In genomic region chr17:17805575-17805974, GRCh38 we compare ENCODE assay signal across 16 cellular contexts. TPM values are rescaled to one million over a fixed set of nuclear protein-coding genes. Genes with fewer than 3 reads are reported as not detected.
DNase-seq lines count a peak whose midpoint lies in the region; ATAC-seq and TF ChIP-seq lines count a peak whose summit lies in the region.
"Had no signal": no experiment of that assay in that cellular context is flagged by ENCODE, and none has a peak within 500 bp of the region (broad histone marks: within the 10 kb centered on the region; RNA-seq: fewer than 3 reads in every experiment).

No MANE protein-coding gene starts in this region.

- peaks cover 29% of the 10 kb centered on the region for H3K36me3 Mint-ChIP-seq in activated T-cell treated with anti-CD3 and anti-CD28 coated beads, Interleukin-2, amount 50 U/mL, for 24 hours (ENCODE audit: low read depth)
- no peaks in the 10 kb centered on the region for H3K36me3 Mint-ChIP-seq in activated T-cell treated with anti-CD3 and anti-CD28 coated beads, Interleukin-2, amount 50 U/mL, for 4 hours (ENCODE audit: insufficient read depth)
- peaks cover 34% of the 10 kb centered on the region for H3K36me3 Mint-ChIP-seq in brain
- H3K36me3 Mint-ChIP-seq: WTC11 had no signal

- no peak for TF ChIP-seq CTCF in brain (conservative IDR thresholded peaks at IDR 0.05)

- 44% methylated on average over 9 of the region's 9 CpGs for WGBS in right cardiac atrium

- H3K27ac ChIP-seq in right cardiac atrium (ENCODE audit: low read length) (peak overlapping the region; percentile 74), skeletal muscle tissue (ENCODE audit: low read depth, low read length) (peak overlapping the region; percentile 65)
- H3K27ac ChIP-seq: brain microvascular endothelial cell had no signal

- intact Hi-C loops in right cardiac atrium (cut with DNase I): no loop called here

- H3K4me1 Mint-ChIP-seq in activated T-cell treated with anti-CD3 and anti-CD28 coated beads, Interleukin-2, amount 50 U/mL, for 24 hours (ENCODE audit: low read depth): peaks cover 8% of the 10 kb centered on the region
- peaks cover 2% of the 10 kb centered on the region for H3K4me1 Mint-ChIP-seq in activated T-cell treated with anti-CD3 and anti-CD28 coated beads, Interleukin-2, amount 50 U/mL, for 4 hours (ENCODE audit: low read depth)
- H3K4me1 Mint-ChIP-seq in brain: peaks cover 36% of the 10 kb centered on the region

- H3K9me3 Mint-ChIP-seq in activated T-cell treated with anti-CD3 and anti-CD28 coated beads, Interleukin-2, amount 50 U/mL, for 24 hours: no peaks in the 10 kb centered on the region
- H3K9me3 Mint-ChIP-seq in activated T-cell treated with anti-CD3 and anti-CD28 coated beads, Interleukin-2, amount 50 U/mL, for 4 hours: no peaks in the 10 kb centered on the region
- H3K9me3 Mint-ChIP-seq in brain: no peaks in the 10 kb centered on the region
- H3K9me3 Mint-ChIP-seq: activated CD4-positive, alpha-beta memory T cell treated with anti-CD3 and anti-CD28 coated beads for 36 hours; activated naive CD8-positive, alpha-beta T cell treated with anti-CD3 and anti-CD28 coated beads, Interleukin-2, amount 10 ng/mL, durations not matched to agents 7 days and 5 days; T-helper 2 cell treated with Interferon-gamma antibody and Interleukin-4, amounts not matched to agents 5 μg/mL and 100 μg/mL, for 36 hours; WTC11 had no signal

- H3K4me3 ChIP-seq in right cardiac atrium (ENCODE audit: low read length): no peak overlapping the region
- H3K4me3 ChIP-seq in skeletal muscle tissue (ENCODE audit: low read length in 3 of 3): no peak overlapping the region
- H3K4me3 ChIP-seq: mucosa of descending colon had no signal

- H3K4me1 ChIP-seq in right cardiac atrium (ENCODE audit: control insufficient read depth, insufficient read depth, low read length): no peaks in the 10 kb centered on the region
- peaks cover 12 to 24% (median 23%) of the 10 kb centered on the region in 3 donors for H3K4me1 ChIP-seq in skeletal muscle tissue (ENCODE audit: control insufficient read depth in 3 of 3, insufficient read depth in 3 of 3, low read length in 3 of 3)

- ATAC-seq in activated T-cell treated with anti-CD3 and anti-CD28 coated beads, Interleukin-2, amount 50 U/mL, for 4 hours: no peak
- ATAC-seq in right cardiac atrium: peak; percentile 22 to 42
- ATAC-seq: mucosa of descending colon, WTC11 had no signal

- H3K4me3 Mint-ChIP-seq in activated T-cell treated with anti-CD3 and anti-CD28 coated beads, Interleukin-2, amount 50 U/mL, for 24 hours: no peak overlapping the region
- H3K4me3 Mint-ChIP-seq in activated T-cell treated with anti-CD3 and anti-CD28 coated beads, Interleukin-2, amount 50 U/mL, for 4 hours: no peak overlapping the region
- no peak overlapping the region for H3K4me3 Mint-ChIP-seq in brain
- H3K4me3 Mint-ChIP-seq: activated CD4-positive, alpha-beta memory T cell treated with anti-CD3 and anti-CD28 coated beads for 36 hours; activated naive CD8-positive, alpha-beta T cell treated with anti-CD3 and anti-CD28 coated beads, Interleukin-2, amount 10 ng/mL, durations not matched to agents 7 days and 5 days; T-helper 2 cell treated with Interferon-gamma antibody and Interleukin-4, amounts not matched to agents 5 μg/mL and 100 μg/mL, for 36 hours; WTC11 had no signal

- H3K9me3 ChIP-seq in right cardiac atrium (ENCODE audit: control insufficient read depth, low read length) (no peaks in the 10 kb centered on the region), skeletal muscle tissue (ENCODE audit: control insufficient read depth in 3 of 3, low read length in 3 of 3) (no peaks in the 10 kb centered on the region)
- H3K9me3 ChIP-seq: mucosa of descending colon had no signal

- no peak for DNase-seq in activated T-cell treated with anti-CD3 and anti-CD28 coated beads, Interleukin-2, amount 50 U/mL, for 24 hours
- no peak for DNase-seq in activated T-cell treated with anti-CD3 and anti-CD28 coated beads, Interleukin-2, amount 50 U/mL, for 4 hours
- DNase-seq in right cardiac atrium: peak in 2 of 3 donors; percentile 74 to 83
- DNase-seq in kidney tubule cell (ENCODE audit: low spot score): no peak
- no peak for DNase-seq in SK-N-DZ (ENCODE audit: low spot score)
- DNase-seq in SHP77 (lab: John Stamatoyannopoulos, UW): no peak
- DNase-seq: 8988T; activated CD4-positive, alpha-beta memory T cell treated with anti-CD3 and anti-CD28 coated beads for 36 hours; activated naive CD8-positive, alpha-beta T cell treated with anti-CD3 and anti-CD28 coated beads, Interleukin-2, amount 10 ng/mL, durations not matched to agents 7 days and 5 days; brain microvascular endothelial cell; mucosa of descending colon; stimulated activated CD4-positive, alpha-beta T cell treated with anti-CD3 and anti-CD28 coated beads, Interleukin-2, amount 100 ng/mL, for 24 hours had no signal

- H3K9ac ChIP-seq in skeletal muscle tissue (ENCODE audit: low read depth in 1 of 3, low read length in 3 of 3): peak overlapping the region; percentile 1 to 66 (median 23)

- peaks cover 6 to 13% (median 10%) of the 10 kb centered on the region in 3 donors for H3K36me3 ChIP-seq in skeletal muscle tissue (ENCODE audit: control insufficient read depth in 3 of 3, insufficient read depth in 3 of 3, low read length in 3 of 3)

- no peaks in the 10 kb centered on the region for H3K27me3 Mint-ChIP-seq in activated T-cell treated with anti-CD3 and anti-CD28 coated beads, Interleukin-2, amount 50 U/mL, for 24 hours
- H3K27me3 Mint-ChIP-seq in activated T-cell treated with anti-CD3 and anti-CD28 coated beads, Interleukin-2, amount 50 U/mL, for 4 hours (ENCODE audit: low read depth): no peaks in the 10 kb centered on the region
- peaks cover 3% of the 10 kb centered on the region for H3K27me3 Mint-ChIP-seq in brain
- H3K27me3 Mint-ChIP-seq: activated CD4-positive, alpha-beta memory T cell treated with anti-CD3 and anti-CD28 coated beads for 36 hours; activated naive CD8-positive, alpha-beta T cell treated with anti-CD3 and anti-CD28 coated beads, Interleukin-2, amount 10 ng/mL, durations not matched to agents 7 days and 5 days had no signal

- H3K27me3 ChIP-seq in right cardiac atrium (ENCODE audit: control insufficient read depth, insufficient read depth): no peaks in the 10 kb centered on the region
- no peaks in the 10 kb centered on the region for H3K27me3 ChIP-seq in skeletal muscle tissue (ENCODE audit: control insufficient read depth in 3 of 3, insufficient read depth in 3 of 3, low read length in 3 of 3)
- H3K27me3 ChIP-seq: brain microvascular endothelial cell had no signal

- H3K27ac Mint-ChIP-seq in activated T-cell treated with anti-CD3 and anti-CD28 coated beads, Interleukin-2, amount 50 U/mL, for 24 hours: peak overlapping the region; percentile 53
- peak overlapping the region; percentile 53 to 86 (median 54) for H3K27ac Mint-ChIP-seq in brain
- H3K27ac Mint-ChIP-seq: activated CD4-positive, alpha-beta memory T cell treated with anti-CD3 and anti-CD28 coated beads for 36 hours; activated naive CD8-positive, alpha-beta T cell treated with anti-CD3 and anti-CD28 coated beads, Interleukin-2, amount 10 ng/mL, durations not matched to agents 7 days and 5 days; T-helper 2 cell treated with Interferon-gamma antibody and Interleukin-4, amounts not matched to agents 5 μg/mL and 100 μg/mL, for 36 hours; WTC11 had no signal

RNA-seq across cellular contexts. Expression of gene SREBF1, which starts 31.2 kb away (rescaled TPM):
- total RNA-seq in activated T-cell treated with anti-CD3 and anti-CD28 coated beads, Interleukin-2, amount 50 U/mL, for 4 hours: 10 to 100 TPM; 34.3 to 44.0 (median 34.6) TPM
- polyA plus RNA-seq in brain (ENCODE audit: insufficient read depth, low read depth, low replicate concordance) (39.4 TPM), right cardiac atrium (45.7 TPM)
- total RNA-seq in right cardiac atrium (10 to 100 TPM; 28.7 to 41.6 (median 36.2) TPM), skeletal muscle tissue (23.0 TPM)
- 57.6 and 67.5 TPM in 2 replicates for polyA plus RNA-seq in SK-N-DZ (2014; cell fraction: cytosol; rRNA removed)
- 182 and 191 TPM in 2 replicates for polyA plus RNA-seq in SK-N-DZ (2014; cell fraction: nucleus; rRNA removed)

Comparison
In these comparisons a context has a peak if more than half of its experiments do, and no peak if none do; other contexts are left out.
1. DNase-seq: peak in right cardiac atrium (2 of 3); none in activated T-cell treated with anti-CD3 and anti-CD28 coated beads, Interleukin-2, amount 50 U/mL, for 24 hours (single experiment), activated T-cell treated with anti-CD3 and anti-CD28 coated beads, Interleukin-2, amount 50 U/mL, for 4 hours (single experiment), kidney tubule cell (single experiment), SK-N-DZ (single experiment) and SHP77 (0 of 2).
2. ATAC-seq: peak in right cardiac atrium (2 of 2); none in activated T-cell treated with anti-CD3 and anti-CD28 coated beads, Interleukin-2, amount 50 U/mL, for 4 hours (0 of 2).